1 cellular context compared by ENCODE assay signal in genomic region chr4:138915725-138916124, GRCh38.
TF ChIP-seq lines count a peak whose summit lies in the region.

No MANE protein-coding gene starts in this region.

TF ChIP-seq in GM23338, 12 proteins besides CTCF, POLR2A, EP300 and RAD21 (continued from another document):
- TF ChIP-seq ZNF462 (CRISPR knock-in tag; IDR thresholded peaks at IDR 0.05) (no peak), EZH2phosphoT487 (IDR thresholded peaks at IDR 0.05; ENCODE audit: unreplicated experiment) (no peak), POLR2AphosphoS5 (IDR thresholded peaks at IDR 0.05; ENCODE audit: low read depth) (no peak), ZNF114 (CRISPR knock-in tag; IDR thresholded peaks at IDR 0.05) (no peak), JUNB (IDR thresholded peaks at IDR 0.05; ENCODE audit: unreplicated experiment) (no peak), CREB1 (CRISPR knock-in tag; IDR thresholded peaks at IDR 0.05; ENCODE audit: low read depth) (no peak), REST (IDR thresholded peaks at IDR 0.05; ENCODE audit: unreplicated experiment) (no peak), ETS1 (IDR thresholded peaks at IDR 0.05) (no peak), NANOG (IDR thresholded peaks at IDR 0.05; ENCODE audit: borderline replicate concordance) (no peak), STAT1 (IDR thresholded peaks at IDR 0.05; ENCODE audit: unreplicated experiment) (no peak)
